ENCODE assay signal across 14 cellular contexts in the genomic region with DNA sequence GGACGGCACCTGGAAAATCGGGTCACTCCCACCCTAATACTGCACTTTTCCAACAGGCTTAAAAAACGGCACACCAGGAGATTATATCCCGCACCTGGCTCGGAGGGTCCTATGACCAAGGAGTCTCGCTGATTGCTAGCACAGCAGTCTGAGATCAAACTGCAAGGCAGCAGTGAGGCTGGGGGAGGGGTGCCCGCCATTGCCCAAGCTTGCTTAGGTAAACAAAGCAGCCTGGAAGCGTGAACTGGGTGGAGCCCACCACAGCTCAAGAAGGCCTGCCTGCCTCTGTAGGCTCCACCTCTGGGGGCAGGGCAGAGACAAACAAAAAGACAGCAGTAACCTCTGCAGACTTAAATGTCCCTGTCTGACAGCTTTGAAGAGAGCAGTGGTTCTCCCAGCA. TPM values are rescaled to one million over a fixed set of nuclear protein-coding genes. Genes with fewer than 3 reads are reported as not detected.
"Had no signal": no experiment of that assay in that cellular context is flagged by ENCODE, and none has a peak within 500 bp of the region (broad histone marks: within the 10 kb centered on the region; RNA-seq: fewer than 3 reads in every experiment).

No MANE protein-coding gene starts in this region.

RNA-seq across cellular contexts. Expression of gene CAPZA3, which starts 47.5 kb away (rescaled TPM):
- total RNA-seq: activated B cell treated with CpG ODN at 0.5 μM for 24 hours; activated CD4-positive, alpha-beta memory T cell treated with anti-CD3 and anti-CD28 coated beads for 36 hours; activated CD4-positive, alpha-beta memory T cell treated with anti-CD3 and anti-CD28 coated beads, Interleukin-2, amount 10 ng/mL, durations not matched to agents 7 days and 5 days; activated CD4-positive, alpha-beta T cell treated with anti-CD3 and anti-CD28 coated beads for 36 hours; activated CD4-positive, alpha-beta T cell treated with anti-CD3 and anti-CD28 coated beads, Interleukin-2, amount 10 ng/mL, durations not matched to agents 24 days and 14 days; activated CD4-positive, alpha-beta T cell treated with anti-CD3 and anti-CD28 coated beads, Interleukin-2, amount 10 ng/mL, durations not matched to agents 7 days and 5 days; activated CD8-positive, alpha-beta memory T cell treated with anti-CD3 and anti-CD28 coated beads for 36 hours; activated CD8-positive, alpha-beta memory T cell treated with anti-CD3 and anti-CD28 coated beads, Interleukin-2, amount 10 ng/mL, durations not matched to agents 7 days and 5 days; activated CD8-positive, alpha-beta T cell treated with anti-CD3 and anti-CD28 coated beads for 36 hours; activated CD8-positive, alpha-beta T cell treated with anti-CD3 and anti-CD28 coated beads, Interleukin-2, amount 10 ng/mL, durations not matched to agents 7 days and 5 days; T-helper 1 cell treated with Interleukin-12 subunit alpha and Interleukin-12 subunit beta and Interleukin-4 antibody, amounts not matched to agents 30 ng/mL and 1 ng/mL, for 36 hours; T-helper 17 cell; T-helper 2 cell treated with Interferon-gamma antibody and Interleukin-4, amounts not matched to agents 100 ng/mL and 5 ng/mL, for 36 hours; WTC11 had no signal

RNA-seq across cellular contexts. Expression of gene PLCZ1, which starts 47.7 kb away (rescaled TPM):
- total RNA-seq: activated B cell treated with CpG ODN at 0.5 μM for 24 hours; activated CD4-positive, alpha-beta memory T cell treated with anti-CD3 and anti-CD28 coated beads for 36 hours; activated CD4-positive, alpha-beta memory T cell treated with anti-CD3 and anti-CD28 coated beads, Interleukin-2, amount 10 ng/mL, durations not matched to agents 7 days and 5 days; activated CD4-positive, alpha-beta T cell treated with anti-CD3 and anti-CD28 coated beads for 36 hours; activated CD4-positive, alpha-beta T cell treated with anti-CD3 and anti-CD28 coated beads, Interleukin-2, amount 10 ng/mL, durations not matched to agents 24 days and 14 days; activated CD4-positive, alpha-beta T cell treated with anti-CD3 and anti-CD28 coated beads, Interleukin-2, amount 10 ng/mL, durations not matched to agents 7 days and 5 days; activated CD8-positive, alpha-beta memory T cell treated with anti-CD3 and anti-CD28 coated beads for 36 hours; activated CD8-positive, alpha-beta memory T cell treated with anti-CD3 and anti-CD28 coated beads, Interleukin-2, amount 10 ng/mL, durations not matched to agents 7 days and 5 days; activated CD8-positive, alpha-beta T cell treated with anti-CD3 and anti-CD28 coated beads for 36 hours; activated CD8-positive, alpha-beta T cell treated with anti-CD3 and anti-CD28 coated beads, Interleukin-2, amount 10 ng/mL, durations not matched to agents 7 days and 5 days; T-helper 1 cell treated with Interleukin-12 subunit alpha and Interleukin-12 subunit beta and Interleukin-4 antibody, amounts not matched to agents 30 ng/mL and 1 ng/mL, for 36 hours; T-helper 17 cell; T-helper 2 cell treated with Interferon-gamma antibody and Interleukin-4, amounts not matched to agents 100 ng/mL and 5 ng/mL, for 36 hours; WTC11 had no signal
